16 cellular contexts compared by ENCODE assay signal in the genomic region with DNA sequence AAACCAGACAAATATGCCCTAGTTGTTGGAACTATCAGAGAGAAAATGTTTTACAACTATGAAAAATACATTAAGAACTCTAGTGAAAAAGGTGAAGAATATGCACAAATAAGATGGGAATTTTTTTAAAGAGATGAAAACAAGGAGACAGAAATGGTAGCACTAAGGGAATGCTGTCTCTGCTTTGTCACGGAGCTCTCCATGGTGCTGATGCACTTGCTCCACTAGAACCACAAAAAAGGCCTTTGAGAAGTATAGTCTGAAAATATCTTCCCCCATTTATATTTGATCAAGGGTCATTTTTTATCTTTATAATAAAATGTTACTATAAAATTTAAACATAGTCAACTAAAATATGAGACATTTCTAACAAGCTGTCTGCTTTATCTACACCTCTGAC.
A peak's percentile ranks its signal among the peaks of the same experiment; 100 is the strongest.
DNase-seq lines count a peak whose midpoint lies in the region; ATAC-seq and TF ChIP-seq lines count a peak whose summit lies in the region.
"Had no signal": no experiment of that assay in that cellular context is flagged by ENCODE, and none has a peak within 500 bp of the region (broad histone marks: within the 10 kb centered on the region; RNA-seq: fewer than 3 reads in every experiment).

No MANE protein-coding gene starts in this region.

- H2BK20ac ChIP-seq in H9 (ENCODE audit: low read depth, low read length, poor library complexity, severe bottlenecking), result no peak overlapping the region

- H2BK15ac ChIP-seq in H9 (ENCODE audit: low read depth, low read length), result no peak overlapping the region

- H3K23me2 ChIP-seq in H9 (ENCODE audit: insufficient read length, low read depth, low read length, poor library complexity, severe bottlenecking), result no peaks in the 10 kb centered on the region

- H3K9me3 Mint-ChIP-seq in H9, result no peaks in the 10 kb centered on the region

- no peaks in the 10 kb centered on the region for H3K79me2 ChIP-seq in H9 (ENCODE audit: insufficient read depth, low read length)

- H4K20me1 ChIP-seq in H9 (ENCODE audit: control insufficient read depth, insufficient read depth, insufficient read length), result no peaks in the 10 kb centered on the region

- H3K27ac ChIP-seq in H9 (ENCODE audit: insufficient read length, low read depth, low read length), result no peak overlapping the region
- H3K27ac ChIP-seq: PC-9, right atrium auricular region, suprapubic skin had no signal

- no peak overlapping the region for H3K4ac ChIP-seq in H9 (ENCODE audit: low read depth, low read length)

- H3K79me1 ChIP-seq in H9 (ENCODE audit: insufficient read depth, low read depth, low read length, poor library complexity, severe bottlenecking), result no peaks in the 10 kb centered on the region

- H3K27me3 ChIP-seq in H9 (ENCODE audit: insufficient read depth, low read length), result no peaks in the 10 kb centered on the region
- H3K27me3 ChIP-seq: right atrium auricular region, suprapubic skin had no signal

- ATAC-seq in HG03175 (IDR thresholded peaks at IDR 0.05; ENCODE audit: unreplicated experiment) (no peak), HG02981 (IDR thresholded peaks at IDR 0.05; ENCODE audit: unreplicated experiment) (no peak)
- ATAC-seq: effector memory CD8-positive, alpha-beta T cell; mucosa of descending colon had no signal

- H3K27me3 Mint-ChIP-seq in H9 (ENCODE audit: low read depth), result no peaks in the 10 kb centered on the region
- H3K27me3 Mint-ChIP-seq: effector memory CD8-positive, alpha-beta T cell had no signal

- H3K4me3 Mint-ChIP-seq in H9, result no peak overlapping the region
- H3K4me3 Mint-ChIP-seq: effector memory CD8-positive, alpha-beta T cell had no signal

- no peak overlapping the region for H3K14ac ChIP-seq in H9 (ENCODE audit: insufficient read depth, low read length)

- in situ Hi-C loops in astrocyte of the cerebellum (cut with HindIII; ENCODE audit: low sequenced_read_pairs), result no loop called here

- H2BK120ac ChIP-seq in H9 (ENCODE audit: low read depth, low read length, poor library complexity, severe bottlenecking), result no peak overlapping the region

- H3K27ac Mint-ChIP-seq in H9, result no peak overlapping the region
- H3K27ac Mint-ChIP-seq: effector memory CD8-positive, alpha-beta T cell had no signal

- no peaks in the 10 kb centered on the region for H3K36me3 Mint-ChIP-seq in H9 (ENCODE audit: insufficient read depth in 1 of 3, low read depth in 3 of 3)

- H4K91ac ChIP-seq in H9 (ENCODE audit: insufficient read length, low read depth, low read length), result no peak overlapping the region

- no peak overlapping the region for H2BK5ac ChIP-seq in H9 (ENCODE audit: insufficient read length, low read length)

- no peak overlapping the region for H3K18ac ChIP-seq in H9 (ENCODE audit: insufficient read length, low read depth, low read length)

- H3K9ac ChIP-seq in H9 (ENCODE audit: extremely low read depth, insufficient read length, low read length), result no peak overlapping the region

- H3K9me3 ChIP-seq in H9 (ENCODE audit: control insufficient read depth, low read depth, low read length), result no peaks in the 10 kb centered on the region
- H3K9me3 ChIP-seq: right atrium auricular region had no signal

- no peak overlapping the region for H2AFZ ChIP-seq in H9 (ENCODE audit: low read length)
- H2AFZ ChIP-seq: PC-9 had no signal

- DNase-seq in H9 (peak; percentile 28), M059J (ENCODE audit: low read depth) (peak; percentile 24), astrocyte of the cerebellum (ENCODE audit: low read depth) (peak; percentile 19), midbrain (lab: John Stamatoyannopoulos, UW) (peak; percentile 1), Ammon's horn (ENCODE audit: low spot score) (no peak), NCI-H2081 treated with DMSO at 0.1 percent for 48 hours (lab: John Stamatoyannopoulos, UW) (no peak)
- DNase-seq: activated CD8-positive, alpha-beta memory T cell treated with anti-CD3 and anti-CD28 coated beads, Interleukin-2, amount 50 U/mL, for 48 hours; effector memory CD8-positive, alpha-beta T cell; mucosa of descending colon; NCI-H2081; T1000 had no signal

- no peak overlapping the region for H2AK5ac ChIP-seq in H9 (ENCODE audit: insufficient read length, low read length)

- no peak overlapping the region for H4K5ac ChIP-seq in H9 (ENCODE audit: insufficient read length, low read depth, low read length)

- no peak overlapping the region for H3K56ac ChIP-seq in H9 (ENCODE audit: insufficient read length, low read depth, low read length)

- H4K8ac ChIP-seq in H9 (replicated peaks; ENCODE audit: insufficient read length, low read depth, low read length), result no peak overlapping the region

- H3K4me1 ChIP-seq in H9 (ENCODE audit: insufficient read depth, low read length), result no peaks in the 10 kb centered on the region
- H3K4me1 ChIP-seq: right atrium auricular region, suprapubic skin had no signal

- no peak overlapping the region for H3K4me3 ChIP-seq in astrocyte of the cerebellum (ENCODE audit: low read depth, low read length)
- H3K4me3 ChIP-seq: mucosa of descending colon, PC-9, right atrium auricular region, suprapubic skin had no signal

- H3T11ph ChIP-seq in H9 (ENCODE audit: low read length), result no peak overlapping the region

- H3K4me1 Mint-ChIP-seq in H9, result no peaks in the 10 kb centered on the region

- H3K23ac ChIP-seq in H9 (ENCODE audit: insufficient read length, low read depth, low read length), result no peak overlapping the region

- H2BK12ac ChIP-seq in H9 (ENCODE audit: insufficient read length, low read depth, low read length), result no peak overlapping the region

- H3K4me2 ChIP-seq in H9 (ENCODE audit: insufficient read depth, insufficient read length, low read length), result no peak overlapping the region
- H3K4me2 ChIP-seq: PC-9 had no signal

- no CpG with 5 or more reads among the region's 1 CpG for WGBS in H9 (ENCODE audit: extremely low coverage, insufficient read length, low lambda C conversion rate)

- TF ChIP-seq CTCF in H9 (conservative IDR thresholded peaks at IDR 0.05) (no peak), astrocyte of the cerebellum (IDR thresholded peaks at IDR 0.05; ENCODE audit: low read depth, low read length, missing control alignments) (no peak)

Comparison
In these comparisons a context has a peak if more than half of its experiments do, and no peak if none do; other contexts are left out.
1. DNase-seq: peak in H9 (single experiment), M059J (single experiment), astrocyte of the cerebellum (single experiment) and midbrain (single experiment); none in Ammon's horn (single experiment) and NCI-H2081 treated with DMSO at 0.1 percent for 48 hours (single experiment).